ENCODE assay signal across 35 cellular contexts in the genomic region with DNA sequence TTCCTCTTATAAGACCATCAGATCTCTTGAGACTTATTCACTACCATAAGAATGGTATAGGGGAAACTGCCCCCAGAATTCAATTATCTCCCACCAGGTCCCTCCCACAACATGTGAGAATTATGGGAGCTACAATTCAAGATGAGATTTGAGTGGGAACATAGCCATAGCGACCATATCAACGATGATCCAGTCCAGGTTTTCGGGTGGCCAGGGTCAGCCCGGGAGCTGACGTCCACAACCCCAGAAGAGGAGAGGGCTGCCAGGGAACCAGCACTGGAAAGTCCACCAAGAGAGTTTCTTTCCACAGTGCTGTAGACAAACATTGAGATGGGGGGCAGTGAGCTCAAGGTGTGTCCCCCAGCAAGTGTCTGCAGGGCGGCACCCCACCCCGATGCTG.
"Had no signal": no experiment of that assay in that cellular context is flagged by ENCODE, and none has a peak within 500 bp of the region (broad histone marks: within the 10 kb centered on the region; RNA-seq: fewer than 3 reads in every experiment).

No MANE protein-coding gene starts in this region.

- H3K36me3 ChIP-seq: adrenal gland, colonic mucosa, esophagus squamous epithelium, gastroesophageal sphincter, WERI-Rb-1 had no signal

- H3K4me1 ChIP-seq: body of pancreas, colonic mucosa, gastroesophageal sphincter had no signal

- H3K9me3 Mint-ChIP-seq: activated CD4-positive, alpha-beta memory T cell treated with anti-CD3 and anti-CD28 coated beads for 36 hours; activated naive CD4-positive, alpha-beta T cell treated with anti-CD3 and anti-CD28 coated beads for 36 hours; activated naive CD4-positive, alpha-beta T cell treated with anti-CD3 and anti-CD28 coated beads, Interleukin-2, amount 50 U/mL, for 24 hours; activated naive CD8-positive, alpha-beta T cell treated with anti-CD3 and anti-CD28 coated beads for 36 hours; activated T-helper 1 cell treated with anti-CD3 and anti-CD28 coated beads, Interleukin-12 subunit alpha, Interleukin-12 subunit beta, Interleukin-2, Interleukin-4 antibody, amounts not matched to agents 30 ng/mL and 10 ng/mL and 1 ng/mL, durations not matched to agents 14 hours and 24 hours and 36 hours; activated T-helper 2 cell treated with anti-CD3 and anti-CD28 coated beads, Interferon-gamma antibody, Interleukin-2, Interleukin-4, amounts not matched to agents 10 μg/mL and 5 μg/mL and 100 μg/mL, durations not matched to agents 14 hours and 24 hours and 36 hours; T-helper 2 cell treated with Interferon-gamma antibody and Interleukin-4, amounts not matched to agents 5 μg/mL and 100 μg/mL, for 36 hours had no signal

- H3K27me3 ChIP-seq: adrenal gland, body of pancreas, colonic mucosa had no signal

- H3K9me3 ChIP-seq: adrenal gland, body of pancreas, colonic mucosa, esophagus squamous epithelium, gastroesophageal sphincter had no signal

- H3K4me3 ChIP-seq: adrenal gland, body of pancreas, colonic mucosa, esophagus squamous epithelium, gastroesophageal sphincter had no signal

- H3K4me3 Mint-ChIP-seq: activated CD4-positive, alpha-beta memory T cell treated with anti-CD3 and anti-CD28 coated beads for 36 hours; activated CD4-positive, alpha-beta T cell treated with anti-CD3 and anti-CD28 coated beads for 36 hours; activated CD4-positive, alpha-beta T cell treated with anti-CD3 and anti-CD28 coated beads, Interleukin-2, amount 10 ng/mL, durations not matched to agents 24 days and 14 days; activated CD8-positive, alpha-beta memory T cell treated with anti-CD3 and anti-CD28 coated beads, Interleukin-2, amount 10 ng/mL, durations not matched to agents 7 days and 5 days; activated CD8-positive, alpha-beta T cell treated with anti-CD3 and anti-CD28 coated beads, Interleukin-2, amount 10 ng/mL, durations not matched to agents 7 days and 5 days; activated naive CD4-positive, alpha-beta T cell treated with anti-CD3 and anti-CD28 coated beads for 36 hours; activated naive CD4-positive, alpha-beta T cell treated with anti-CD3 and anti-CD28 coated beads, Interleukin-2, amount 50 U/mL, for 24 hours; activated naive CD8-positive, alpha-beta T cell treated with anti-CD3 and anti-CD28 coated beads for 36 hours; activated naive CD8-positive, alpha-beta T cell treated with anti-CD3 and anti-CD28 coated beads, Interleukin-2, amount 50 U/mL, for 24 hours; activated T-helper 1 cell treated with anti-CD3 and anti-CD28 coated beads, Interleukin-12 subunit alpha, Interleukin-12 subunit beta, Interleukin-2, Interleukin-4 antibody, amounts not matched to agents 30 ng/mL and 10 ng/mL and 1 ng/mL, durations not matched to agents 14 hours and 24 hours and 36 hours; T-helper 17 cell; T-helper 2 cell treated with Interferon-gamma antibody and Interleukin-4, amounts not matched to agents 5 μg/mL and 100 μg/mL, for 36 hours had no signal

- H3K36me3 Mint-ChIP-seq: activated CD4-positive, alpha-beta memory T cell treated with anti-CD3 and anti-CD28 coated beads for 36 hours; activated CD8-positive, alpha-beta memory T cell treated with anti-CD3 and anti-CD28 coated beads, Interleukin-2, amount 10 ng/mL, durations not matched to agents 7 days and 5 days; activated naive CD4-positive, alpha-beta T cell treated with anti-CD3 and anti-CD28 coated beads, Interleukin-2, amount 50 U/mL, for 24 hours; activated naive CD8-positive, alpha-beta T cell treated with anti-CD3 and anti-CD28 coated beads for 36 hours had no signal

- H3K27ac Mint-ChIP-seq: activated CD4-positive, alpha-beta memory T cell treated with anti-CD3 and anti-CD28 coated beads for 36 hours; activated CD4-positive, alpha-beta T cell treated with anti-CD3 and anti-CD28 coated beads for 36 hours; activated CD4-positive, alpha-beta T cell treated with anti-CD3 and anti-CD28 coated beads, Interleukin-2, amount 10 ng/mL, durations not matched to agents 24 days and 14 days; activated CD8-positive, alpha-beta memory T cell treated with anti-CD3 and anti-CD28 coated beads, Interleukin-2, amount 10 ng/mL, durations not matched to agents 7 days and 5 days; activated CD8-positive, alpha-beta T cell treated with anti-CD3 and anti-CD28 coated beads, Interleukin-2, amount 10 ng/mL, durations not matched to agents 7 days and 5 days; activated naive CD4-positive, alpha-beta T cell treated with anti-CD3 and anti-CD28 coated beads for 36 hours; activated naive CD4-positive, alpha-beta T cell treated with anti-CD3 and anti-CD28 coated beads, Interleukin-2, amount 50 U/mL, for 24 hours; activated naive CD8-positive, alpha-beta T cell treated with anti-CD3 and anti-CD28 coated beads for 36 hours; activated naive CD8-positive, alpha-beta T cell treated with anti-CD3 and anti-CD28 coated beads, Interleukin-2, amount 50 U/mL, for 24 hours; activated T-helper 1 cell treated with anti-CD3 and anti-CD28 coated beads, Interleukin-12 subunit alpha, Interleukin-12 subunit beta, Interleukin-2, Interleukin-4 antibody, amounts not matched to agents 30 ng/mL and 10 ng/mL and 1 ng/mL, durations not matched to agents 14 hours and 24 hours and 36 hours; activated T-helper 2 cell treated with anti-CD3 and anti-CD28 coated beads, Interferon-gamma antibody, Interleukin-2, Interleukin-4, amounts not matched to agents 10 μg/mL and 5 μg/mL and 100 μg/mL, durations not matched to agents 14 hours and 24 hours and 36 hours; T-helper 17 cell; T-helper 2 cell treated with Interferon-gamma antibody and Interleukin-4, amounts not matched to agents 5 μg/mL and 100 μg/mL, for 36 hours had no signal

- H3K27ac ChIP-seq: adrenal gland, body of pancreas, colonic mucosa, epithelial cell of prostate, esophagus squamous epithelium, gastroesophageal sphincter, WERI-Rb-1 had no signal

- ATAC-seq: activated CD4-positive, alpha-beta T cell treated with anti-CD3 and anti-CD28 coated beads for 36 hours; activated CD8-positive, alpha-beta memory T cell treated with anti-CD3 and anti-CD28 coated beads, Interleukin-2, amount 10 ng/mL, durations not matched to agents 7 days and 5 days; activated CD8-positive, alpha-beta T cell treated with anti-CD3 and anti-CD28 coated beads, Interleukin-2, amount 10 ng/mL, durations not matched to agents 7 days and 5 days; activated naive CD8-positive, alpha-beta T cell treated with anti-CD3 and anti-CD28 coated beads, Interleukin-2, amount 50 U/mL, for 24 hours; body of pancreas; gastroesophageal sphincter; T-helper 17 cell had no signal

- DNase-seq: activated CD4-positive, alpha-beta memory T cell treated with anti-CD3 and anti-CD28 coated beads for 36 hours; activated CD4-positive, alpha-beta T cell treated with anti-CD3 and anti-CD28 coated beads for 36 hours; activated CD4-positive, alpha-beta T cell treated with anti-CD3 and anti-CD28 coated beads, Interleukin-2, amount 10 ng/mL, durations not matched to agents 24 days and 14 days; activated CD4-positive, CD25-positive, alpha-beta regulatory T cell; activated CD4-positive, CD25-positive, alpha-beta regulatory T cell treated with anti-CD3 and anti-CD28 coated beads, Interleukin-2, amount 50 U/mL, for 72 hours; activated CD8-positive, alpha-beta memory T cell treated with anti-CD3 and anti-CD28 coated beads, Interleukin-2, amount 10 ng/mL, durations not matched to agents 7 days and 5 days; activated CD8-positive, alpha-beta memory T cell treated with anti-CD3 and anti-CD28 coated beads, Interleukin-2, amount 50 U/mL, for 4 hours; activated CD8-positive, alpha-beta T cell treated with anti-CD3 and anti-CD28 coated beads, Interleukin-2, amount 10 ng/mL, durations not matched to agents 7 days and 5 days; activated effector memory CD4-positive, alpha-beta T cell treated with anti-CD3 and anti-CD28 coated beads, Interleukin-2, amount 50 U/mL, for 16 hours; activated naive CD4-positive, alpha-beta T cell treated with anti-CD3 and anti-CD28 coated beads for 36 hours; activated naive CD8-positive, alpha-beta T cell treated with anti-CD3 and anti-CD28 coated beads for 36 hours; activated naive CD8-positive, alpha-beta T cell treated with anti-CD3 and anti-CD28 coated beads, Interleukin-2, amount 50 U/mL, for 24 hours; activated T-cell treated with anti-CD3 and anti-CD28 coated beads, Interleukin-2, amount 50 U/mL, for 1 hour; activated T-cell treated with anti-CD3 and anti-CD28 coated beads, Interleukin-2, amount 50 U/mL, for 48 hours; amygdala; aorta; body of pancreas; caudate nucleus; colonic mucosa; effector CD8-positive, alpha-beta T cell; esophagus squamous epithelium; foreskin melanocyte; T-helper 1 cell; T-helper 17 cell; T1000; WERI-Rb-1 had no signal

- FAIRE-seq: endometrium, endothelial cell of umbilical vein had no signal

- H3K4me1 Mint-ChIP-seq: activated CD8-positive, alpha-beta memory T cell treated with anti-CD3 and anti-CD28 coated beads, Interleukin-2, amount 10 ng/mL, durations not matched to agents 7 days and 5 days; activated naive CD4-positive, alpha-beta T cell treated with anti-CD3 and anti-CD28 coated beads, Interleukin-2, amount 50 U/mL, for 24 hours had no signal
